9 cellular contexts compared by ENCODE assay signal in the genomic region with DNA sequence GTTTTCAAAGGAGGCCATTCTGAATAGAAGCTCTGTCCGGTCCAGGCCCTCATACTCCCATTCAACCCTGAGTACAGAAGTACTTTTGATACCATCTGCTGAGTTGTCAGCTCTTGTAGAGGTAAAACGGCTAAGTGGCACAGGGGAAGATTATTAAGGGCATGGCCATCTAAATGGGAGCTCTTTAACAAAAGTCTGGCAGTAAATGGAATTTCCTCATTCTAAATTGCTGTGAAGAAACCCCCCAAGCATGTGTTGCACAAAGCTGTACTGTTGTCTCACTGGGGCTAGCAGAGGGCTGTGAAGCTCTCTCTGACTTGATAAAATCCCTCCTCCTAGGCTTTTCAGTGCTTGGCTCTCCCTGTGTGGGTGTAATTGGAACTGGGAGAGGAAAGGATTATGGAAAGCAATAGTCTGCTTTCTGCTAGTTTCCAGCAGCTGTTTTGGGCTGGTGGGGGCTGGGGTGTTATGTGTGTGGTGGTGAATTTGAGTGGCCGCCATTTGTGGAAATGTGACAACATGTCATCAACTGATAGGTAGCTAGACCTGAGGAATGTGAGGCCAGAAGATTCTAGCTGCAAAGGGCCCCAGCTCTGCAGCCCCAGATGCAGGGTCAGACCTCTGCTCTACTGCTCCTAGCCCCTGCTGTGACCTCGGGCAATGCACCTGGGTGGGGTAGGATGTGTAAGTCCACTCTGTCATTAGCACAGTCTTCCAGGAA.
A peak's percentile ranks its signal among the peaks of the same experiment; 100 is the strongest.
DNase-seq lines count a peak whose midpoint lies in the region; ATAC-seq and TF ChIP-seq lines count a peak whose summit lies in the region.
"Had no signal": no experiment of that assay in that cellular context is flagged by ENCODE, and none has a peak within 500 bp of the region (broad histone marks: within the 10 kb centered on the region; RNA-seq: fewer than 3 reads in every experiment).

No MANE protein-coding gene starts in this region.

- H3K4me1 Mint-ChIP-seq in T-helper 17 cell: peaks cover 58% of the 10 kb centered on the region

- ATAC-seq in T-helper 17 cell (no peak), left ventricle myocardium superior (peak; percentile 59), psoas muscle (peak; percentile 37 to 44 (median 38)), HG03460 (IDR thresholded peaks at IDR 0.05; ENCODE audit: unreplicated experiment) (no peak), HG03135 (IDR thresholded peaks at IDR 0.05; ENCODE audit: unreplicated experiment) (no peak)

- H3K27me3 ChIP-seq in psoas muscle (ENCODE audit: insufficient read depth in 3 of 3, low read length in 2 of 3): no peaks in the 10 kb centered on the region

- intact Hi-C loops in left ventricle myocardium superior (cut with micrococcal nuclease) (loop anchor here (10.0 kb wide), 1 partner anchor 48 kb away; no protein-coding TSS in a partner anchor), psoas muscle (cut with DNase I) (no loop called here)

- DNase-seq in DMS79 (lab: John Stamatoyannopoulos, UW) (peak; percentile 69), T-helper 17 cell (no peak), left ventricle myocardium superior (no peak), psoas muscle (no peak), glomerular visceral epithelial cell (ENCODE audit: extremely low spot score) (no peak), DMS153 (lab: John Stamatoyannopoulos, UW) (no peak)
- DNase-seq: DND-41 had no signal

- peak overlapping the region; percentile 47 for H3K27ac ChIP-seq in psoas muscle

- H3K4me3 ChIP-seq in psoas muscle: no peak overlapping the region

- no peaks in the 10 kb centered on the region for H3K36me3 Mint-ChIP-seq in T-helper 17 cell (ENCODE audit: low read depth)

- H3K36me3 ChIP-seq in psoas muscle (ENCODE audit: insufficient read depth in 1 of 2, low read depth in 1 of 2): no peaks in the 10 kb centered on the region

- H3K4me1 ChIP-seq in psoas muscle: peaks cover 65% of the 10 kb centered on the region

- H3K27me3 Mint-ChIP-seq in T-helper 17 cell: no peaks in the 10 kb centered on the region

- peak overlapping the region; percentile 49 for H3K27ac Mint-ChIP-seq in T-helper 17 cell

- TF ChIP-seq CTCF in psoas muscle (IDR thresholded peaks at IDR 0.05): no peak

- no peaks in the 10 kb centered on the region for H3K9me3 ChIP-seq in T-helper 17 cell (ENCODE audit: control insufficient read depth, low read length, poor library complexity, severe bottlenecking)
- H3K9me3 ChIP-seq in psoas muscle: no peaks in the 10 kb centered on the region

- WGBS in psoas muscle, 3 donors: 36 to 43% (median 42%) methylated on average over 4 of the region's 4 CpGs

- H3K4me3 Mint-ChIP-seq in T-helper 17 cell: peak overlapping the region; percentile 33

Comparison
In these comparisons a context has a peak if more than half of its experiments do, and no peak if none do; other contexts are left out.
1. ATAC-seq: peak in left ventricle myocardium superior (single experiment) and psoas muscle (4 of 4); none in T-helper 17 cell (single experiment), HG03460 (single experiment) and HG03135 (single experiment).